1 cellular context compared by ENCODE assay signal in genomic region chr19:41297628-41298326, GRCh38.
TF ChIP-seq lines count a peak whose summit lies in the region.

No MANE protein-coding gene starts in this region.

TF ChIP-seq in WTC11, 78 proteins besides CTCF, POLR2A, EP300 and RAD21 (continued from another document):
- no peak for TF ChIP-seq USF2 (CRISPR knock-in tag; IDR thresholded peaks at IDR 0.05)
- no peak for TF ChIP-seq JAZF1 (CRISPR knock-in tag; IDR thresholded peaks at IDR 0.05)
- no peak for TF ChIP-seq AR (CRISPR knock-in tag; IDR thresholded peaks at IDR 0.05)
- no peak for TF ChIP-seq ZNF396 (CRISPR knock-in tag; IDR thresholded peaks at IDR 0.05; ENCODE audit: borderline replicate concordance)
- TF ChIP-seq PRRX2 (CRISPR knock-in tag; IDR thresholded peaks at IDR 0.05), result no peak
- TF ChIP-seq ZNF416 (CRISPR knock-in tag; IDR thresholded peaks at IDR 0.05), result no peak
